In the genomic region with DNA sequence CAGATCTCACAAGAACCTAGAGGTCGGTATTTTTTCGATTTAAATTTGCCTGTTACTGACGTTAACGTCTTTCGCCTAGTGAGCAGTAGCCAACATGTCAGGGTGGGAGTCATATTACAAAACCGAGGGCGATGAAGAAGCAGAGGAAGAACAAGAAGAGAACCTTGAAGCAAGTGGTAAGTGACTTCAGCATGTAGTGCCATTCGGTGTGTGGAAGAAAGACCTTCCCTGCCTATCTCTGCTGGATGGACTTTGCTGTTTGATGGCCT, we compare ENCODE assay signal across 8 cellular contexts. TPM values are rescaled to one million over a fixed set of nuclear protein-coding genes. Genes with fewer than 3 reads are reported as not detected.
A peak's percentile ranks its signal among the peaks of the same experiment; 100 is the strongest.
DNase-seq lines count a peak whose midpoint lies in the region; ATAC-seq and TF ChIP-seq lines count a peak whose summit lies in the region.

No MANE protein-coding gene starts in this region.

- H4K20me1 ChIP-seq in neural cell (ENCODE audit: insufficient read depth): no peaks in the 10 kb centered on the region

- peak overlapping the region; percentile 80 for H2AFZ ChIP-seq in neural cell (ENCODE audit: low read depth, low read length)

- TF ChIP-seq RAD21 in neural cell (conservative IDR thresholded peaks at IDR 0.05): no peak

- H3F3A ChIP-seq in neural cell (ENCODE audit: insufficient read depth, low read length, poor library complexity, severe bottlenecking): peaks cover 9% of the 10 kb centered on the region

- no peaks in the 10 kb centered on the region for H3K4me1 ChIP-seq in NT2/D1 (ENCODE audit: insufficient read depth, insufficient read length)

- H3K36me3 Mint-ChIP-seq in effector memory CD8-positive, alpha-beta T cell (ENCODE audit: insufficient read depth): peaks cover 69% of the 10 kb centered on the region

- H3K9me3 Mint-ChIP-seq in effector memory CD8-positive, alpha-beta T cell: no peaks in the 10 kb centered on the region

- no peaks in the 10 kb centered on the region for H3K27me3 ChIP-seq in NT2/D1 (ENCODE audit: insufficient read depth, insufficient read length)
- no peaks in the 10 kb centered on the region for H3K27me3 ChIP-seq in neural cell (ENCODE audit: insufficient read depth, low read depth, low read length)

- TF ChIP-seq EP300 in neural cell (conservative IDR thresholded peaks at IDR 0.05; ENCODE audit: poor library complexity, severe bottlenecking): no peak

- H3K9me3 ChIP-seq in NT2/D1 (ENCODE audit: insufficient read depth, low read length) (no peaks in the 10 kb centered on the region), neural cell (ENCODE audit: low read length) (no peaks in the 10 kb centered on the region)

- H3K27me3 Mint-ChIP-seq in effector memory CD8-positive, alpha-beta T cell: no peaks in the 10 kb centered on the region

- DNase-seq in NT2/D1 (ENCODE audit: low read depth, low spot score) (no peak), occipital lobe (lab: John Stamatoyannopoulos, UW) (no peak)
- no peak for DNase-seq in effector memory CD8-positive, alpha-beta T cell
- no peak for DNase-seq in NK-92 treated with Interleukin-12 subunit alpha and Interleukin-12 subunit beta, amount 100 ng/mL, for 24 hours (lab: John Stamatoyannopoulos, UW)
- DNase-seq in stimulated activated CD4-positive, alpha-beta T cell treated with anti-CD3 and anti-CD28 coated beads, Interleukin-2, amount 100 ng/mL, for 24 hours: no peak
- DNase-seq in effector CD4-positive, alpha-beta T cell: no peak

- peak overlapping the region; percentile 72 for H3K4me2 ChIP-seq in neural cell (ENCODE audit: low read length)

- H3K27ac ChIP-seq in C4-2B: peak overlapping the region; percentile 97
- peak overlapping the region; percentile 97 for H3K27ac ChIP-seq in neural cell (ENCODE audit: low read length)

- no peak for TF ChIP-seq CTCF in C4-2B (conservative IDR thresholded peaks at IDR 0.05)
- TF ChIP-seq CTCF in neural cell (IDR thresholded peaks at IDR 0.05; ENCODE audit: poor library complexity, severe bottlenecking): no peak

- H3K4me3 Mint-ChIP-seq in effector memory CD8-positive, alpha-beta T cell: peak overlapping the region; percentile 91 to 100

- peaks cover 30% of the 10 kb centered on the region for H3K79me2 ChIP-seq in neural cell (replicated peaks; ENCODE audit: insufficient read depth, low read length)

- no peak for ATAC-seq in effector memory CD8-positive, alpha-beta T cell (replicated peaks)

- no peaks in the 10 kb centered on the region for H3K9me2 ChIP-seq in neural cell (ENCODE audit: insufficient read depth, low read length)

- peaks cover 26 to 30% of the 10 kb centered on the region in 2 donors for H3K4me1 Mint-ChIP-seq in effector memory CD8-positive, alpha-beta T cell (ENCODE audit: low read depth in 2 of 2)

- peak overlapping the region; percentile 99 for H3K4me3 ChIP-seq in NT2/D1 (ENCODE audit: insufficient read length, low read depth)
- H3K4me3 ChIP-seq in neural cell (ENCODE audit: low read length): peak overlapping the region; percentile 78

- H3K27ac Mint-ChIP-seq in effector memory CD8-positive, alpha-beta T cell: peak overlapping the region; percentile 96 to 99

- H3K36me3 ChIP-seq in NT2/D1 (ENCODE audit: insufficient read depth, insufficient read length, low read length): peaks cover 35% of the 10 kb centered on the region
- H3K36me3 ChIP-seq in neural cell (ENCODE audit: insufficient read depth, low read length): no peaks in the 10 kb centered on the region

- H3K9ac ChIP-seq in NT2/D1 (ENCODE audit: insufficient read length, low read depth) (peak overlapping the region; percentile 99), neural cell (ENCODE audit: low read length) (peak overlapping the region; percentile 96)

TF ChIP-seq in neural cell, 6 proteins besides CTCF, POLR2A, EP300 and RAD21:
- TF ChIP-seq TAF1 (IDR thresholded peaks at IDR 0.05; ENCODE audit: low read depth) (no peak), MXI1 (conservative IDR thresholded peaks at IDR 0.05; ENCODE audit: poor library complexity, severe bottlenecking) (no peak), POLR2AphosphoS5 (IDR thresholded peaks at IDR 0.05) (no peak), SMC3 (conservative IDR thresholded peaks at IDR 0.05; ENCODE audit: poor library complexity) (no peak), EZH2 (IDR thresholded peaks at IDR 0.05; ENCODE audit: borderline replicate concordance, insufficient read depth, low read length, poor library complexity, severe bottlenecking) (no peak)
- TF ChIP-seq, protein P1, sequence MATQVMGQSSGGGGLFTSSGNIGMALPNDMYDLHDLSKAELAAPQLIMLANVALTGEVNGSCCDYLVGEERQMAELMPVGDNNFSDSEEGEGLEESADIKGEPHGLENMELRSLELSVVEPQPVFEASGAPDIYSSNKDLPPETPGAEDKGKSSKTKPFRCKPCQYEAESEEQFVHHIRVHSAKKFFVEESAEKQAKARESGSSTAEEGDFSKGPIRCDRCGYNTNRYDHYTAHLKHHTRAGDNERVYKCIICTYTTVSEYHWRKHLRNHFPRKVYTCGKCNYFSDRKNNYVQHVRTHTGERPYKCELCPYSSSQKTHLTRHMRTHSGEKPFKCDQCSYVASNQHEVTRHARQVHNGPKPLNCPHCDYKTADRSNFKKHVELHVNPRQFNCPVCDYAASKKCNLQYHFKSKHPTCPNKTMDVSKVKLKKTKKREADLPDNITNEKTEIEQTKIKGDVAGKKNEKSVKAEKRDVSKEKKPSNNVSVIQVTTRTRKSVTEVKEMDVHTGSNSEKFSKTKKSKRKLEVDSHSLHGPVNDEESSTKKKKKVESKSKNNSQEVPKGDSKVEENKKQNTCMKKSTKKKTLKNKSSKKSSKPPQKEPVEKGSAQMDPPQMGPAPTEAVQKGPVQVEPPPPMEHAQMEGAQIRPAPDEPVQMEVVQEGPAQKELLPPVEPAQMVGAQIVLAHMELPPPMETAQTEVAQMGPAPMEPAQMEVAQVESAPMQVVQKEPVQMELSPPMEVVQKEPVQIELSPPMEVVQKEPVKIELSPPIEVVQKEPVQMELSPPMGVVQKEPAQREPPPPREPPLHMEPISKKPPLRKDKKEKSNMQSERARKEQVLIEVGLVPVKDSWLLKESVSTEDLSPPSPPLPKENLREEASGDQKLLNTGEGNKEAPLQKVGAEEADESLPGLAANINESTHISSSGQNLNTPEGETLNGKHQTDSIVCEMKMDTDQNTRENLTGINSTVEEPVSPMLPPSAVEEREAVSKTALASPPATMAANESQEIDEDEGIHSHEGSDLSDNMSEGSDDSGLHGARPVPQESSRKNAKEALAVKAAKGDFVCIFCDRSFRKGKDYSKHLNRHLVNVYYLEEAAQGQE (IDR thresholded peaks at IDR 0.05; ENCODE audit: borderline replicate concordance): no peak
TF ChIP-seq in neural cell: peak in this region for 0.

RNA-seq across cellular contexts. Expression of gene XRCC6, which starts 0.8 kb away (rescaled TPM):
- polyA plus RNA-seq in neural cell: 397 and 398 TPM in 2 replicates
- 271 and 280 TPM in 2 replicates for polyA minus RNA-seq in neural cell
- 208 TPM for total RNA-seq in occipital lobe

RNA-seq across cellular contexts. Expression of gene DESI1, which starts 1.0 kb away (rescaled TPM):
- polyA plus RNA-seq in neural cell: 27.5 and 31.0 TPM in 2 replicates
- polyA minus RNA-seq in neural cell: 40.2 and 41.9 TPM in 2 replicates
- total RNA-seq in occipital lobe: 18.1 TPM

RNA-seq across cellular contexts. Expression of gene PMM1, which starts 32.2 kb away (rescaled TPM):
- 55.5 and 61.6 TPM in 2 replicates for polyA plus RNA-seq in neural cell
- polyA minus RNA-seq in neural cell: 20.9 and 23.3 TPM in 2 replicates
- 17.2 TPM for total RNA-seq in occipital lobe
